In the genomic region with DNA sequence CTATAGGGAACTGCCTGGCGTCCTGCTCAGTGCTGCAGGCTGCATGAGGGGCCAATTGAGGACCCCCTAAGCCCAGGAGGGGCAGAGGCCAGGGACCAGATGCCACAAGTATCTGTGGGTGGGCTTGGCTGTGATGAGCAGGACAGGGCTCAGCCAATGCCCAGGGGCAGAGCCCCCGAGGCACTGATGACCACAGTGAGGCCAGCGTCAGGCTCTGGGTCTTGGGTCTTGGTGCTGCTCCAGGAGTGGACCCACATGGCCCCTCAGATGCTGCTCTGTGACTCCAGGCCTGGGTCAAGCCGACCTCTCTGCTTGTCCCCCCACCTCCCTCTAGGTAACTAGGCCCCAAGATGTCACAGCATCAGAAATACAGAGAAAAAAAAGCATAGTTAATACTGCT, we compare ENCODE assay signal across 7 cellular contexts.
"Had no signal": no experiment of that assay in that cellular context is flagged by ENCODE, and none has a peak within 500 bp of the region (broad histone marks: within the 10 kb centered on the region; RNA-seq: fewer than 3 reads in every experiment).

No MANE protein-coding gene starts in this region.

- H2AFZ ChIP-seq: GM23248 had no signal

- H3K27ac ChIP-seq: GM23248, KMS-11 had no signal

- H3K9me3 ChIP-seq: HAP-1 had no signal

- H3K4me1 ChIP-seq: HAP-1 had no signal

- H3K9ac ChIP-seq: GM23248, KMS-11 had no signal

- H3K36me3 ChIP-seq: HAP-1 had no signal

- H3K4me2 ChIP-seq: KMS-11 had no signal

- DNase-seq: GM23248, GOT3, H7, IMR-90, KBM-7 had no signal

- H3K4me3 ChIP-seq: GM23248, HAP-1 had no signal
